Comparison of ENCODE assay signal across 9 cellular contexts in the genomic region with DNA sequence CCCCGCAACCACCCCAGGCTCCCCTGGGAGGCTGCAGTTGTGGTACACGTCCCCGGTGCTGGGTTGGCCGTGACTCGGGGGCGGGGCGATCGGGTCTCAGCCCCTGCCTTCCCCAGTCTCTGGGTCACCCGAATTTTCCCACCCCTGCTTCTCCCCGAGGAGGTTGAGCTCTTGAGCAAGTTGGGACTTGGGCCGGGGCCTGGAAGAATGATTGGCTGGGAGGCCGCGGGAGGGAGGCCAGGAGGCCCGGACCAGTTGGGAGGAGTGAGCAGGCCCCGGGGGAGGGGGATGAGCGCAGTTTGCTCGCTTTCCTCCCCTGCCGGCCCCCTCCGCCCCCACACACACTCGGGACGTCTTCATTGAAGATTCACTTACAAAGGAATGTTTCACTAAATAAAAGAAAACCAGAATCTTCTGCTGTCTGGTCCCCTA. TPM values are rescaled to one million over a fixed set of nuclear protein-coding genes. Genes with fewer than 3 reads are reported as not detected.
DNase-seq lines count a peak whose midpoint lies in the region; ATAC-seq lines count a peak whose summit lies in the region.
"Had no signal": no experiment of that assay in that cellular context is flagged by ENCODE, and none has a peak within 500 bp of the region (broad histone marks: within the 10 kb centered on the region; RNA-seq: fewer than 3 reads in every experiment).

No MANE protein-coding gene starts in this region.

- POLR2A ChIA-PET in activated CD4-positive, alpha-beta T cell treated with anti-CD3 and anti-CD28 coated beads for 36 hours (lab: Charles Lee) = interaction anchor here (1.3 to 1.6 kb wide), 3 partner anchors 9 to 85 kb away, joined by 3 to 7 read pairs (median 3); partner anchors contain the start of genes ACBD4 and HEXIM2

- H3K4me3 Mint-ChIP-seq in activated CD4-positive, alpha-beta T cell treated with anti-CD3 and anti-CD28 coated beads for 36 hours = peak overlapping the region; percentile 40
- peak overlapping the region; percentile 53 to 73 (median 64) for H3K4me3 Mint-ChIP-seq in immature natural killer cell

- H3K9me3 Mint-ChIP-seq in activated CD4-positive, alpha-beta T cell treated with anti-CD3 and anti-CD28 coated beads for 36 hours (ENCODE audit: low read depth) = no peaks in the 10 kb centered on the region
- H3K9me3 Mint-ChIP-seq in immature natural killer cell = no peaks in the 10 kb centered on the region

- no peak for ATAC-seq in activated CD4-positive, alpha-beta T cell treated with anti-CD3 and anti-CD28 coated beads for 36 hours
- no peak for ATAC-seq in GM19463 (IDR thresholded peaks at IDR 0.05; ENCODE audit: unreplicated experiment)
- no peak for ATAC-seq in HG02798 (IDR thresholded peaks at IDR 0.05; ENCODE audit: poor library complexity, unreplicated experiment)

- peak overlapping the region; percentile 26 to 47 (median 38) for H3K4me3 ChIP-seq in skin epidermis

- intact Hi-C loops in activated CD4-positive, alpha-beta T cell treated with anti-CD3 and anti-CD28 coated beads for 36 hours (cut with DNase I, micrococcal nuclease) = no loop called here

- CTCF ChIA-PET in activated CD4-positive, alpha-beta T cell treated with anti-CD3 and anti-CD28 coated beads for 36 hours (lab: Charles Lee) = interaction anchor here (10.0 kb wide), 1 partner anchor 10 kb away, joined by 222 read pairs; the partner anchor contains the start of genes ACBD4 and PLCD3

- peak; percentile 55 for DNase-seq in activated CD4-positive, alpha-beta T cell treated with anti-CD3 and anti-CD28 coated beads for 36 hours
- DNase-seq in activated CD4-positive, alpha-beta T cell treated with anti-CD3 and anti-CD28 coated beads for 1 hour = no peak
- DNase-seq in caudate nucleus (lab: John Stamatoyannopoulos, UW) (peak in 39 of 61 donors; percentile 9 to 72 (median 51)), immature natural killer cell (peak in 2 of 3 donors; percentile 15 to 20), NCI-H446 treated with DMSO at 0.1 percent for 48 hours (lab: John Stamatoyannopoulos, UW) (no peak)

- peak overlapping the region; percentile 94 for H3K27ac ChIP-seq in caudate nucleus (ENCODE audit: low read depth, low read length)
- peak overlapping the region; percentile 7 to 96 (median 88) for H3K27ac ChIP-seq in skin epidermis
- H3K27ac ChIP-seq: C4-2B had no signal

- H3K27me3 Mint-ChIP-seq in activated CD4-positive, alpha-beta T cell treated with anti-CD3 and anti-CD28 coated beads for 36 hours = no peaks in the 10 kb centered on the region
- peaks cover 12 to 24% (median 20%) of the 10 kb centered on the region in 3 donors for H3K27me3 Mint-ChIP-seq in immature natural killer cell (ENCODE audit: low read depth in 3 of 3)

- peaks cover 27% of the 10 kb centered on the region for H3K4me1 Mint-ChIP-seq in activated CD4-positive, alpha-beta T cell treated with anti-CD3 and anti-CD28 coated beads for 36 hours
- H3K4me1 Mint-ChIP-seq in immature natural killer cell = peaks cover 43 to 45% of the 10 kb centered on the region in 2 donors

- peaks cover 10% of the 10 kb centered on the region for H3K36me3 Mint-ChIP-seq in activated CD4-positive, alpha-beta T cell treated with anti-CD3 and anti-CD28 coated beads for 36 hours (ENCODE audit: low read depth)
- peaks cover 0 to 4% (median 0%) of the 10 kb centered on the region in 3 donors for H3K36me3 Mint-ChIP-seq in immature natural killer cell

- H3K27ac Mint-ChIP-seq in activated CD4-positive, alpha-beta T cell treated with anti-CD3 and anti-CD28 coated beads for 36 hours = peak overlapping the region; percentile 47
- H3K27ac Mint-ChIP-seq in immature natural killer cell = peak overlapping the region in 3 of 6 donors; percentile 24 to 66 (median 40)

RNA-seq across cellular contexts. Expression of gene HEXIM1, which starts 4.5 kb away (rescaled TPM):
- 10 to 100 TPM; 27.1 to 27.3 TPM for total RNA-seq in activated CD4-positive, alpha-beta T cell treated with anti-CD3 and anti-CD28 coated beads for 36 hours
- polyA plus RNA-seq in immature natural killer cell = 1 to 10 TPM; 1.1 to 7.2 (median 3.0) TPM

RNA-seq across cellular contexts. Expression of gene ACBD4, which starts 8.3 kb away (rescaled TPM):
- 10 to 100 TPM; 12.7 to 13.4 TPM for total RNA-seq in activated CD4-positive, alpha-beta T cell treated with anti-CD3 and anti-CD28 coated beads for 36 hours
- polyA plus RNA-seq in immature natural killer cell = 10 to 100 TPM in 2 of 3 donors, 1 to 10 TPM in 1; 7.9 to 11.2 (median 10.4) TPM

RNA-seq across cellular contexts. Expression of gene PLCD3, which starts 11.5 kb away (rescaled TPM):
- 1 to 10 TPM; 2.9 to 3.4 TPM for total RNA-seq in activated CD4-positive, alpha-beta T cell treated with anti-CD3 and anti-CD28 coated beads for 36 hours
- under 1 TPM in 1 of 3 donors, not detected in 2; 0.75 TPM for polyA plus RNA-seq in immature natural killer cell

RNA-seq across cellular contexts. Expression of gene HEXIM2, which starts 17.9 kb away (rescaled TPM):
- total RNA-seq in activated CD4-positive, alpha-beta T cell treated with anti-CD3 and anti-CD28 coated beads for 36 hours = 1 to 10 TPM; 3.9 to 4.6 TPM
- polyA plus RNA-seq in immature natural killer cell = 1 to 10 TPM; 1.9 to 7.4 (median 5.6) TPM

Comparison
In these comparisons a context has a peak if more than half of its experiments do, and no peak if none do; other contexts are left out.
1. DNase-seq: peak in activated CD4-positive, alpha-beta T cell treated with anti-CD3 and anti-CD28 coated beads for 36 hours (single experiment), caudate nucleus (39 of 61) and immature natural killer cell (2 of 3); none in activated CD4-positive, alpha-beta T cell treated with anti-CD3 and anti-CD28 coated beads for 1 hour (single experiment) and NCI-H446 treated with DMSO at 0.1 percent for 48 hours (single experiment).